In genomic region chrY:19567908-19568307, GRCh38 we compare ENCODE assay signal across 9 cellular contexts.
A peak's percentile ranks its signal among the peaks of the same experiment; 100 is the strongest.
DNase-seq lines count a peak whose midpoint lies in the region; ATAC-seq, FAIRE-seq and TF ChIP-seq lines count a peak whose summit lies in the region.
"Had no signal": no experiment of that assay in that cellular context is flagged by ENCODE, and none has a peak within 500 bp of the region (broad histone marks: within the 10 kb centered on the region; RNA-seq: fewer than 3 reads in every experiment).

No MANE protein-coding gene starts in this region.

- no peak for TF ChIP-seq POLR2A in HepG2 (IDR thresholded peaks at IDR 0.05; ENCODE audit: insufficient read depth in 1 of 2, low read depth in 2 of 2, low read length in 2 of 2)

- TSS peak; percentile 56 for BruUV-seq in HepG2 (replicated peaks; lab: Mats Ljungman, UMichigan)

- FAIRE-seq in HepG2 (lab: Jason Lieb, UNC) (no peak), urothelium cell line (lab: Jason Lieb, UNC) (no peak)

- H3K27me3 ChIP-seq in HepG2 (ENCODE audit: control insufficient read depth in 1 of 2, insufficient read depth in 2 of 2, low read length in 2 of 2) (no peaks in the 10 kb centered on the region), BE2C (no peaks in the 10 kb centered on the region)

- no peaks in the 10 kb centered on the region for H4K20me1 ChIP-seq in HepG2 (ENCODE audit: insufficient read depth, low read length)

- intact Hi-C loops in CD14-positive monocyte (cut with micrococcal nuclease), result no loop called here
- intact Hi-C loops in HepG2 (cut with micrococcal nuclease; ENCODE audit: unreplicated experiment), result no loop called here

- POLR2A ChIA-PET in HepG2 (lab: Yijun Ruan, JAX), result interaction anchor here (0.7 to 3.0 kb wide), 13 partner anchors 9 to 1008 kb away, joined by 3 to 20 read pairs (median 5); partner anchors contain the start of genes EIF1AY and KDM5D

- peak overlapping the region; percentile 85 for H3K4me2 ChIP-seq in HepG2 (ENCODE audit: low read depth, low read length)

- H3K36me3 ChIP-seq in HepG2 (replicated peaks in 1 of 2; ENCODE audit: control insufficient read depth in 1 of 2, insufficient read depth in 2 of 2, low read length in 2 of 2) (no peaks in the 10 kb centered on the region), BE2C (no peaks in the 10 kb centered on the region)

- peaks cover 0 to 5% of the 10 kb centered on the region in 2 donors for H3K36me3 Mint-ChIP-seq in CD14-positive monocyte
- peaks cover 18% of the 10 kb centered on the region for H3K36me3 Mint-ChIP-seq in activated T-helper 17 cell treated with anti-CD3 and anti-CD28 coated beads, Interleukin-2, amount 50 U/mL, for 72 hours (ENCODE audit: low read depth)

- TF ChIP-seq CTCF in CD14-positive monocyte (IDR thresholded peaks at IDR 0.05) (no peak), HepG2 (CRISPR knock-in tag; IDR thresholded peaks at IDR 0.05) (no peak), BE2C (IDR thresholded peaks at IDR 0.05; ENCODE audit: low read depth, low read length) (no peak)

- H3K4me1 ChIP-seq in HepG2 (ENCODE audit: insufficient read depth, low read length) (peaks cover 36% of the 10 kb centered on the region), BE2C (no peaks in the 10 kb centered on the region)

- no peak overlapping the region for H2AFZ ChIP-seq in HepG2 (ENCODE audit: low read length)

- CTCF ChIA-PET in HepG2 (lab: Yijun Ruan, JAX; ENCODE audit: low intra/inter-chr PET ratio, low total read pairs), result no interaction called here

- peak overlapping the region; percentile 90 for H3K27ac ChIP-seq in HepG2 (ENCODE audit: extremely low read length, insufficient read depth, low read length)

- peaks cover 28% of the 10 kb centered on the region for H3K4me1 Mint-ChIP-seq in CD14-positive monocyte
- H3K4me1 Mint-ChIP-seq in activated T-helper 17 cell treated with anti-CD3 and anti-CD28 coated beads, Interleukin-2, amount 50 U/mL, for 72 hours, result peaks cover 6% of the 10 kb centered on the region
- H3K4me1 Mint-ChIP-seq: nephron progenitor cell had no signal

- H3K27ac Mint-ChIP-seq in CD14-positive monocyte, result peak overlapping the region in 2 of 7 donors; percentile 88 to 95
- H3K27ac Mint-ChIP-seq in activated T-helper 17 cell treated with anti-CD3 and anti-CD28 coated beads, Interleukin-2, amount 50 U/mL, for 72 hours, result peak overlapping the region; percentile 96
- H3K27ac Mint-ChIP-seq: nephron progenitor cell had no signal

- peak overlapping the region; percentile 97 for H3K4me3 Mint-ChIP-seq in CD14-positive monocyte
- H3K4me3 Mint-ChIP-seq in activated T-helper 17 cell treated with anti-CD3 and anti-CD28 coated beads, Interleukin-2, amount 50 U/mL, for 72 hours, result peak overlapping the region; percentile 97
- H3K4me3 Mint-ChIP-seq: nephron progenitor cell had no signal

- DNase-seq in CD14-positive monocyte (ENCODE audit: low spot score) (no peak), HepG2 (ENCODE audit: low spot score) (peak; percentile 26), BE2C (no peak), cerebellar nuclear complex (lab: John Stamatoyannopoulos, UW) (no peak), urothelium cell line (ENCODE audit: low spot score) (no peak)
- DNase-seq: nephron progenitor cell had no signal

- peaks cover 43% of the 10 kb centered on the region for H3K79me2 ChIP-seq in HepG2 (ENCODE audit: insufficient read depth, low read length)

- TF ChIP-seq EP300 in HepG2 (IDR thresholded peaks at IDR 0.05; ENCODE audit: low read depth in 2 of 2, low read length in 2 of 2) (no peak), HepG2 (CRISPR knock-in tag; IDR thresholded peaks at IDR 0.05; ENCODE audit: borderline replicate concordance) (no peak)

- ATAC-seq in GM21619 (IDR thresholded peaks at IDR 0.05; ENCODE audit: unreplicated experiment) (peak; percentile 3), HepG2 (peak; percentile 6; the same call in 2 of the 3 replicates), HG03565 (IDR thresholded peaks at IDR 0.05; ENCODE audit: unreplicated experiment) (no peak)
- ATAC-seq in activated T-helper 17 cell treated with anti-CD3 and anti-CD28 coated beads, Interleukin-2, amount 50 U/mL, for 72 hours (replicated peaks), result peak; percentile 6

- in situ Hi-C loops in HepG2 (cut with HindIII; ENCODE audit: extremely low pct_ligation_motif_present, low pct_unique_long_range_greater_than_20kb), result no loop called here

- no peaks in the 10 kb centered on the region for H3K9me3 Mint-ChIP-seq in CD14-positive monocyte
- no peaks in the 10 kb centered on the region for H3K9me3 Mint-ChIP-seq in activated T-helper 17 cell treated with anti-CD3 and anti-CD28 coated beads, Interleukin-2, amount 50 U/mL, for 72 hours
- H3K9me3 Mint-ChIP-seq: nephron progenitor cell had no signal

- H3K9me3 ChIP-seq in HepG2 (ENCODE audit: low read length) (no peaks in the 10 kb centered on the region), BE2C (no peaks in the 10 kb centered on the region)

- peak overlapping the region; percentile 58 to 76 (median 71) for H3K4me3 ChIP-seq in HepG2 (replicated peaks in 1 of 3; ENCODE audit: insufficient read depth in 1 of 3, low read depth in 2 of 3, low read length in 3 of 3)
- H3K4me3 ChIP-seq in BE2C (ENCODE audit: low read depth, low read length), result no peak overlapping the region

- WGBS in HepG2 (ENCODE audit: low lambda C conversion rate), result 0% methylated on average over 14 of the region's 15 CpGs

- H3K9ac ChIP-seq in HepG2 (ENCODE audit: insufficient read depth, low read depth, low read length), result peak overlapping the region; percentile 76

- no peaks in the 10 kb centered on the region for H3K27me3 Mint-ChIP-seq in CD14-positive monocyte (ENCODE audit: low read depth in 3 of 3)
- H3K27me3 Mint-ChIP-seq in activated T-helper 17 cell treated with anti-CD3 and anti-CD28 coated beads, Interleukin-2, amount 50 U/mL, for 72 hours, result no peaks in the 10 kb centered on the region

- TF ChIP-seq RAD21 in HepG2 (CRISPR knock-in tag; IDR thresholded peaks at IDR 0.05), result no peak

TF ChIP-seq in HepG2, 621 proteins besides CTCF, POLR2A, EP300 and RAD21:
- TF ChIP-seq ESRRA (CRISPR knock-in tag; IDR thresholded peaks at IDR 0.05; ENCODE audit: low read depth) (no peak), TCF7L2 (IDR thresholded peaks at IDR 0.05; ENCODE audit: low read depth, low read length) (peak; percentile 54), RFX3 (CRISPR knock-in tag; IDR thresholded peaks at IDR 0.05) (no peak), ZNF781 (CRISPR knock-in tag; IDR thresholded peaks at IDR 0.05; ENCODE audit: borderline replicate concordance, not compliant biosample characterization) (no peak), TFDP2 (CRISPR knock-in tag; IDR thresholded peaks at IDR 0.05) (no peak), SIN3B (IDR thresholded peaks at IDR 0.05; ENCODE audit: low read length) (no peak)
